In the genomic region with DNA sequence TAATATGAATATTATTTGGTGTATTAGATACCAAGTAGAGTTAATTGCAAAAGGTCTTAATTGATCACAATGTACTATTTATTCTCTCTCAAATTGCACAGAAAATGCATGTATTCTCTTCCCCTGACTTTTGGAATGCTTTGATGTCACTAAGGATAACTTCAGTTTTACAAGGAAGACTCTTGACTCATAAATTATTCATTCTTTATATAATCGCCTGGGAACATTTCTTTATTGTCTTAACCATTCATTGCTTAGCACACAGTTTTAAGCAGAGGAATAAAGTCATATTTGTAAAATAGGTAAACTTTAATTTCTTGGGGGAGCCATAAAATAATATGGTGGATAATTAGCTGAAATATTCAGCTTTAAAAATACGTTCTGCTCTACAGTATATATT, we compare ENCODE assay signal across 20 cellular contexts.
DNase-seq lines count a peak whose midpoint lies in the region; ATAC-seq lines count a peak whose summit lies in the region.
"Had no signal": no experiment of that assay in that cellular context is flagged by ENCODE, and none has a peak within 500 bp of the region (broad histone marks: within the 10 kb centered on the region; RNA-seq: fewer than 3 reads in every experiment).

No MANE protein-coding gene starts in this region.

- H3K27ac ChIP-seq in SK-N-MC = no peak overlapping the region
- H3K27ac ChIP-seq: 22Rv1; A549; BLaER1 treated with 17β-estradiol and CSF1 and Interleukin-3, amounts not matched to agents 10 nM and 100 nM; C4-2B had no signal

- no peaks in the 10 kb centered on the region for H3K9me3 ChIP-seq in SK-N-MC (ENCODE audit: low read depth, low read length)
- H3K9me3 ChIP-seq: A549 had no signal

- DNase-seq in COLO829 (ENCODE audit: low spot score) (peak; percentile 67), M059J (ENCODE audit: low read depth) (peak; percentile 14), SK-N-MC (ENCODE audit: low read depth, low spot score) (peak; percentile 22), NOMO-1 (lab: John Stamatoyannopoulos, UW; ENCODE audit: unreplicated experiment in 2 of 2) (no peak), GOT3 (lab: John Stamatoyannopoulos, UW) (no peak)
- DNase-seq: AML-193; CD4-positive, alpha-beta T cell; CD8-positive, alpha-beta T cell; COR-L47; DMS 273 treated with DMSO at 0.1 percent for 48 hours; DMS153; DMS53; DMS79; DND-41; GF-D8 had no signal

- no peaks in the 10 kb centered on the region for H3K36me3 ChIP-seq in SK-N-MC (ENCODE audit: insufficient read depth, low read length)
- H3K36me3 ChIP-seq: BLaER1 treated with 17β-estradiol and CSF1 and Interleukin-3, amounts not matched to agents 10 nM and 100 nM had no signal

- H3K4me3 ChIP-seq in SK-N-MC = 0 out of 2 replicates have a peak overlapping the region, but pooled peaks have one; percentile 3
- H3K4me3 ChIP-seq: A549; BLaER1 treated with 17β-estradiol and CSF1 and Interleukin-3, amounts not matched to agents 10 nM and 100 nM had no signal

- no peak overlapping the region for H3K9ac ChIP-seq in SK-N-MC (ENCODE audit: insufficient read length)
- H3K9ac ChIP-seq: BLaER1 treated with 17β-estradiol and CSF1 and Interleukin-3, amounts not matched to agents 10 nM and 100 nM had no signal

- no peak for ATAC-seq in GM21576 (IDR thresholded peaks at IDR 0.05; ENCODE audit: unreplicated experiment)
- ATAC-seq: A549; CD8-positive, alpha-beta T cell had no signal

Comparison
In these comparisons a context has a peak if more than half of its experiments do, and no peak if none do; other contexts are left out.
1. DNase-seq: peak in COLO829 (single experiment), M059J (single experiment) and SK-N-MC (single experiment); none in NOMO-1 (0 of 2) and GOT3 (single experiment).